Comparison of ENCODE assay signal across 12 cellular contexts in genomic region chr11:64070301-64070656, GRCh38. TPM values are rescaled to one million over a fixed set of nuclear protein-coding genes. Genes with fewer than 3 reads are reported as not detected.
DNase-seq lines count a peak whose midpoint lies in the region; ATAC-seq and TF ChIP-seq lines count a peak whose summit lies in the region.
"Had no signal": no experiment of that assay in that cellular context is flagged by ENCODE, and none has a peak within 500 bp of the region (broad histone marks: within the 10 kb centered on the region; RNA-seq: fewer than 3 reads in every experiment).

No MANE protein-coding gene starts in this region.

- H3K4me3 Mint-ChIP-seq in WTC11 (no peak overlapping the region), nephron progenitor cell (peak overlapping the region; percentile 11)
- H3K4me3 Mint-ChIP-seq in CD4-positive, alpha-beta memory T cell = no peak overlapping the region

- no peaks in the 10 kb centered on the region for H3K27me3 ChIP-seq in A673 (replicated peaks; ENCODE audit: insufficient read depth, low read depth, low read length, poor library complexity)
- no peaks in the 10 kb centered on the region for H3K27me3 ChIP-seq in HAP-1 (ENCODE audit: low read depth)
- no peaks in the 10 kb centered on the region for H3K27me3 ChIP-seq in CD4-positive, alpha-beta memory T cell (ENCODE audit: insufficient read depth, low read length)

- CTCF ChIA-PET in A673 (lab: Charles Lee) (interaction anchor here (0.6 kb wide), 2 partner anchors 15 to 415 kb away, joined by 3 read pairs; no protein-coding TSS in a partner anchor), WTC11 (lab: Charles Lee) (interaction anchor here (0.9 to 1.2 kb wide), 6 partner anchors 10 to 79 kb away, joined by 3 to 5 read pairs (median 4); no protein-coding TSS in a partner anchor)
- CTCF ChIA-PET in CD4-positive, alpha-beta memory T cell (lab: Charles Lee; ENCODE audit: partially characterized antibody) = no interaction called here

- ATAC-seq in WTC11 (peak; percentile 23; the same call in 1 of the 2 replicates), GM19452 (IDR thresholded peaks at IDR 0.05; ENCODE audit: unreplicated experiment) (no peak)
- ATAC-seq: K562 had no signal

- H3K4me1 ChIP-seq in A673 (ENCODE audit: insufficient read depth, low read length, poor library complexity, severe bottlenecking) (peaks cover 59% of the 10 kb centered on the region), HAP-1 (no peaks in the 10 kb centered on the region)
- H3K4me1 ChIP-seq in CD4-positive, alpha-beta memory T cell (ENCODE audit: insufficient read depth, low read length) = peaks cover 17% of the 10 kb centered on the region

- peaks cover 12% of the 10 kb centered on the region; the same call in 1 of the 2 replicates for H3K4me1 Mint-ChIP-seq in WTC11
- H3K4me1 Mint-ChIP-seq in nephron progenitor cell = peaks cover 57% of the 10 kb centered on the region
- peaks cover 2 to 9% (median 8%) of the 10 kb centered on the region in 4 donors for H3K4me1 Mint-ChIP-seq in CD4-positive, alpha-beta memory T cell

- DNase-seq in A673 (ENCODE audit: low spot score) (no peak), HAP-1 (ENCODE audit: low spot score in 2 of 2) (peak; percentile 28 to 45), WTC11 (ENCODE audit: low spot score) (no peak), nephron progenitor cell (peak; percentile 50), GDM1 (lab: John Stamatoyannopoulos, UW) (no peak)
- DNase-seq in CD4-positive, alpha-beta memory T cell = no peak
- DNase-seq: C1 segment of cervical spinal cord, NCI-H1930, NCI-H524 had no signal

- no peaks in the 10 kb centered on the region for H3K9me3 ChIP-seq in A673 (ENCODE audit: low read depth, low read length, poor library complexity, severe bottlenecking)
- no peaks in the 10 kb centered on the region for H3K9me3 ChIP-seq in HAP-1
- no peaks in the 10 kb centered on the region for H3K9me3 ChIP-seq in CD4-positive, alpha-beta memory T cell (ENCODE audit: control insufficient read depth in 1 of 2, low read length in 2 of 2)

- H3K9me3 Mint-ChIP-seq in WTC11 (no peaks in the 10 kb centered on the region), nephron progenitor cell (no peaks in the 10 kb centered on the region)
- no peaks in the 10 kb centered on the region for H3K9me3 Mint-ChIP-seq in CD4-positive, alpha-beta memory T cell

- no peak overlapping the region for H3K27ac Mint-ChIP-seq in WTC11
- no peak overlapping the region for H3K27ac Mint-ChIP-seq in nephron progenitor cell
- H3K27ac Mint-ChIP-seq in CD4-positive, alpha-beta memory T cell = no peak overlapping the region

- intact Hi-C loops in A673 (cut with micrococcal nuclease; ENCODE audit: unreplicated experiment) = no loop called here
- intact Hi-C loops in CD4-positive, alpha-beta memory T cell (cut with micrococcal nuclease) = no loop called here

- H3K36me3 Mint-ChIP-seq in WTC11 = no peaks in the 10 kb centered on the region
- no peaks in the 10 kb centered on the region for H3K36me3 Mint-ChIP-seq in nephron progenitor cell (ENCODE audit: low read depth)
- no peaks in the 10 kb centered on the region for H3K36me3 Mint-ChIP-seq in CD4-positive, alpha-beta memory T cell

- H3K27me3 Mint-ChIP-seq in WTC11 (ENCODE audit: low read depth) (peaks cover 82% of the 10 kb centered on the region), nephron progenitor cell (ENCODE audit: low read depth, poor library complexity) (peaks cover 13% of the 10 kb centered on the region)
- H3K27me3 Mint-ChIP-seq in CD4-positive, alpha-beta memory T cell = peaks cover 0 to 2% of the 10 kb centered on the region in 2 donors

- BruUV-seq in A673 (replicated peaks; lab: Mats Ljungman, UMichigan) = no TSS peak

- no peak overlapping the region for H3K4me3 ChIP-seq in A673 (ENCODE audit: low read depth, low read length, poor library complexity, severe bottlenecking)
- no peak overlapping the region for H3K4me3 ChIP-seq in HAP-1
- H3K4me3 ChIP-seq in CD4-positive, alpha-beta memory T cell (ENCODE audit: low read length in 2 of 2) = no peak overlapping the region
- H3K4me3 ChIP-seq: K562 had no signal

- H3K36me3 ChIP-seq in A673 (ENCODE audit: insufficient read depth, low read length, poor library complexity, severe bottlenecking) (no peaks in the 10 kb centered on the region), HAP-1 (replicated peaks) (no peaks in the 10 kb centered on the region)
- H3K36me3 ChIP-seq in CD4-positive, alpha-beta memory T cell (ENCODE audit: insufficient read depth, low read length) = no peaks in the 10 kb centered on the region

- TF ChIP-seq CTCF in A673 (conservative IDR thresholded peaks at IDR 0.05; ENCODE audit: low read depth, low read length) (no peak), WTC11 (IDR thresholded peaks at IDR 0.05) (no peak), nephron progenitor cell (IDR thresholded peaks at IDR 0.05) (no peak)

- H3K27ac ChIP-seq in A673 (ENCODE audit: low read depth, low read length, poor library complexity, severe bottlenecking) = peak overlapping the region; percentile 20
- H3K27ac ChIP-seq in CD4-positive, alpha-beta memory T cell (ENCODE audit: low read depth, low read length) = no peak overlapping the region

- in situ Hi-C loops in HAP-1 (cut with MboI; ENCODE audit: low sequenced_read_pairs) = no loop called here

- POLR2A ChIA-PET in A673 (lab: Charles Lee; ENCODE audit: low non-redundant PET) = no interaction called here
- POLR2A ChIA-PET in WTC11 (lab: Charles Lee) = interaction anchor here (0.5 kb wide), 1 partner anchor 146 kb away, joined by 4 read pairs; no protein-coding TSS in a partner anchor
- POLR2A ChIA-PET in CD4-positive, alpha-beta memory T cell (lab: Charles Lee; ENCODE audit: partially characterized antibody) = no interaction called here

TF ChIP-seq in WTC11, 78 proteins besides CTCF, POLR2A, EP300 and RAD21 (continues in another document):
- no peak for TF ChIP-seq RELA (CRISPR knock-in tag; IDR thresholded peaks at IDR 0.05; ENCODE audit: borderline replicate concordance)
- TF ChIP-seq, protein P1, sequence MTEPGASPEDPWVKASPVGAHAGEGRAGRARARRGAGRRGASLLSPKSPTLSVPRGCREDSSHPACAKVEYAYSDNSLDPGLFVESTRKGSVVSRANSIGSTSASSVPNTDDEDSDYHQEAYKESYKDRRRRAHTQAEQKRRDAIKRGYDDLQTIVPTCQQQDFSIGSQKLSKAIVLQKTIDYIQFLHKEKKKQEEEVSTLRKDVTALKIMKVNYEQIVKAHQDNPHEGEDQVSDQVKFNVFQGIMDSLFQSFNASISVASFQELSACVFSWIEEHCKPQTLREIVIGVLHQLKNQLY (CRISPR knock-in tag; IDR thresholded peaks at IDR 0.05) = no peak
- TF ChIP-seq SOX15 (CRISPR knock-in tag; IDR thresholded peaks at IDR 0.05) = no peak
- no peak for TF ChIP-seq SP1 (CRISPR knock-in tag; conservative IDR thresholded peaks at IDR 0.05)
- no peak for TF ChIP-seq JAZF1 (CRISPR knock-in tag; IDR thresholded peaks at IDR 0.05)
- TF ChIP-seq, protein P2, sequence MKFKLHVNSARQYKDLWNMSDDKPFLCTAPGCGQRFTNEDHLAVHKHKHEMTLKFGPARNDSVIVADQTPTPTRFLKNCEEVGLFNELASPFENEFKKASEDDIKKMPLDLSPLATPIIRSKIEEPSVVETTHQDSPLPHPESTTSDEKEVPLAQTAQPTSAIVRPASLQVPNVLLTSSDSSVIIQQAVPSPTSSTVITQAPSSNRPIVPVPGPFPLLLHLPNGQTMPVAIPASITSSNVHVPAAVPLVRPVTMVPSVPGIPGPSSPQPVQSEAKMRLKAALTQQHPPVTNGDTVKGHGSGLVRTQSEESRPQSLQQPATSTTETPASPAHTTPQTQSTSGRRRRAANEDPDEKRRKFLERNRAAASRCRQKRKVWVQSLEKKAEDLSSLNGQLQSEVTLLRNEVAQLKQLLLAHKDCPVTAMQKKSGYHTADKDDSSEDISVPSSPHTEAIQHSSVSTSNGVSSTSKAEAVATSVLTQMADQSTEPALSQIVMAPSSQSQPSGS (CRISPR knock-in tag; IDR thresholded peaks at IDR 0.05; ENCODE audit: borderline replicate concordance, low read depth) = no peak
- TF ChIP-seq, protein P3, sequence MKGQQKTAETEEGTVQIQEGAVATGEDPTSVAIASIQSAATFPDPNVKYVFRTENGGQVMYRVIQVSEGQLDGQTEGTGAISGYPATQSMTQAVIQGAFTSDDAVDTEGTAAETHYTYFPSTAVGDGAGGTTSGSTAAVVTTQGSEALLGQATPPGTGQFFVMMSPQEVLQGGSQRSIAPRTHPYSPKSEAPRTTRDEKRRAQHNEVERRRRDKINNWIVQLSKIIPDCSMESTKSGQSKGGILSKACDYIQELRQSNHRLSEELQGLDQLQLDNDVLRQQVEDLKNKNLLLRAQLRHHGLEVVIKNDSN (CRISPR knock-in tag; IDR thresholded peaks at IDR 0.05) = no peak
- TF ChIP-seq NFE2L1 (CRISPR knock-in tag; IDR thresholded peaks at IDR 0.05) = no peak
- no peak for TF ChIP-seq IRF2 (CRISPR knock-in tag; IDR thresholded peaks at IDR 0.05; ENCODE audit: borderline replicate concordance, low read depth)
- no peak for TF ChIP-seq MYBL2 (CRISPR knock-in tag; IDR thresholded peaks at IDR 0.05)
- TF ChIP-seq HMGA2 (CRISPR knock-in tag; IDR thresholded peaks at IDR 0.05) = no peak

RNA-seq across cellular contexts. Expression of gene FLRT1, which starts 34.5 kb away (rescaled TPM):
- total RNA-seq in A673 (2021) (0.45 and 1.9 TPM in 2 replicates), WTC11 (2021) (0.14 to 0.20 TPM (median 0.16 TPM) in 3 replicates)
- total RNA-seq in CD4-positive, alpha-beta memory T cell = not detected
- not detected for polyA plus RNA-seq in CD4-positive, alpha-beta memory T cell
- total RNA-seq: Daoy, K562 had no signal
- polyA plus RNA-seq: K562 had no signal

Comparison
In these comparisons a context has a peak if more than half of its experiments do, and no peak if none do; other contexts are left out.
1. DNase-seq: peak in HAP-1 (2 of 2) and nephron progenitor cell (single experiment); none in A673 (single experiment), WTC11 (single experiment), GDM1 (single experiment) and CD4-positive, alpha-beta memory T cell (0 of 5).